Comparison of ENCODE assay signal across 8 cellular contexts in genomic region chr1:26921462-26922200, GRCh38. TPM values are rescaled to one million over a fixed set of nuclear protein-coding genes. Genes with fewer than 3 reads are reported as not detected.
DNase-seq lines count a peak whose midpoint lies in the region; ATAC-seq and TF ChIP-seq lines count a peak whose summit lies in the region.

Gene NUDC (plus strand): TSS chr1:26921743. CDS start chr1:26921849, 106 bp downstream.

- H3K4me3 ChIP-seq in KMS-11 (IDR thresholded peaks at IDR 0.05; ENCODE audit: insufficient read depth, low read depth, low read length) (peak within 1 kb of the TSS; percentile 82), Peyer's patch (peak within 1 kb of the TSS; percentile 73 to 96 (median 94)), esophagus (ENCODE audit: low read depth in 1 of 2, low read length in 2 of 2) (peak within 1 kb of the TSS; percentile 85 to 100), mucosa of stomach (ENCODE audit: low read length) (peak within 1 kb of the TSS; percentile 98)

- DNase-seq in DMS53 treated with DMSO at 0.1 percent for 48 hours (lab: John Stamatoyannopoulos, UW; ENCODE audit: unreplicated experiment): peak; percentile 95
- DNase-seq in Peyer's patch: peak; percentile 94 to 98 (median 98)
- peak; percentile 97 for DNase-seq in activated T-cell treated with anti-CD3 and anti-CD28 coated beads, Interleukin-2, amount 50 U/mL, for 48 hours
- DNase-seq in stimulated activated CD8-positive, alpha-beta memory T cell treated with anti-CD3 and anti-CD28 coated beads, Interleukin-7, amount 100 ng/mL, for 1 hour (ENCODE audit: low read depth in 2 of 2): peak; percentile 91

- peak; percentile 95 for ATAC-seq in GM21737 (IDR thresholded peaks at IDR 0.05; ENCODE audit: unreplicated experiment)

- no peaks in the 10 kb centered on the region for H4K20me1 ChIP-seq in KMS-11 (ENCODE audit: insufficient read depth)

- whole genome bisulfite sequencing in esophagus, 2 donors: 0% methylated on average over 55 to 74 of the region's 74 CpGs

- TF ChIP-seq POLR2A in Peyer's patch (IDR thresholded peaks at IDR 0.05): peak; percentile 85

- H3K27ac ChIP-seq in KMS-11: peak within 1 kb of the TSS; percentile 68
- peak within 1 kb of the TSS; percentile 83 to 91 (median 87) for H3K27ac ChIP-seq in Peyer's patch
- peak within 1 kb of the TSS; percentile 80 to 86 for H3K27ac ChIP-seq in esophagus (ENCODE audit: low read depth in 2 of 2, low read length in 1 of 2)

- H2AFZ ChIP-seq in KMS-11 (ENCODE audit: low read depth): peak within 1 kb of the TSS; percentile 70

- TF ChIP-seq CTCF in KMS-11 (conservative IDR thresholded peaks at IDR 0.05; ENCODE audit: low read depth, low read length) (no peak), Peyer's patch (IDR thresholded peaks at IDR 0.05) (no peak)

- H3K4me1 ChIP-seq in KMS-11 (ENCODE audit: low read depth, poor library complexity, severe bottlenecking) (peaks cover 24% of the 10 kb centered on the region), Peyer's patch (peaks cover 0 to 17% (median 7%) of the 10 kb centered on the region in 4 donors), esophagus (ENCODE audit: control insufficient read depth in 2 of 2, insufficient read depth in 2 of 2, low read length in 1 of 2) (peaks cover 2 to 7% of the 10 kb centered on the region in 2 donors), mucosa of stomach (ENCODE audit: control insufficient read depth, insufficient read depth, low read length) (peaks cover 14% of the 10 kb centered on the region)

- H3K27me3 ChIP-seq in KMS-11 (ENCODE audit: insufficient read depth, low read depth) (no peaks in the 10 kb centered on the region), Peyer's patch (no peaks in the 10 kb centered on the region), esophagus (ENCODE audit: control insufficient read depth in 1 of 2, insufficient read depth in 2 of 2, low read length in 2 of 2) (no peaks in the 10 kb centered on the region), mucosa of stomach (ENCODE audit: control insufficient read depth, insufficient read depth, low read length) (no peaks in the 10 kb centered on the region)

- peak within 1 kb of the TSS; percentile 89 for H3K4me2 ChIP-seq in KMS-11

- H3K36me3 ChIP-seq in KMS-11 (ENCODE audit: insufficient read depth) (peaks cover 7% of the 10 kb centered on the region; the same call in 1 of the 2 replicates), Peyer's patch (peaks cover 0 to 31% (median 0%) of the 10 kb centered on the region in 3 donors), esophagus (ENCODE audit: control insufficient read depth in 2 of 2, insufficient read depth in 2 of 2, low read length in 1 of 2) (peaks cover 2 to 3% of the 10 kb centered on the region in 2 donors), mucosa of stomach (ENCODE audit: control insufficient read depth, insufficient read depth, low read length) (no peaks in the 10 kb centered on the region)

- no peaks in the 10 kb centered on the region for H3K9me3 ChIP-seq in Peyer's patch
- H3K9me3 ChIP-seq in esophagus (ENCODE audit: control insufficient read depth in 2 of 2, insufficient read depth in 1 of 2, low read depth in 1 of 2, low read length in 1 of 2): no peaks in the 10 kb centered on the region
- H3K9me3 ChIP-seq in mucosa of stomach (ENCODE audit: control insufficient read depth, low read length): no peaks in the 10 kb centered on the region

- H3K9ac ChIP-seq in KMS-11: peak within 1 kb of the TSS; percentile 91
- H3K9ac ChIP-seq in mucosa of stomach (ENCODE audit: low read length): peak within 1 kb of the TSS; percentile 90

- H3K79me2 ChIP-seq in KMS-11 (ENCODE audit: insufficient read depth, low read depth): peaks cover 36% of the 10 kb centered on the region

RNA-seq across cellular contexts. Expression of gene NUDC, which starts in this region (rescaled TPM):
- 10 to 100 TPM; 27.8 to 53.6 (median 31.7) TPM for total RNA-seq in Peyer's patch
- 10 to 100 TPM; 25.5 to 42.1 TPM for polyA plus RNA-seq in esophagus

Comparison
In these comparisons a context has a peak if more than half of its experiments do, and no peak if none do; other contexts are left out.
1. Peak in every context shown above with its lines: DNase-seq, ATAC-seq, H3K4me3 ChIP-seq and H3K27ac ChIP-seq.